8 cellular contexts compared by ENCODE assay signal in the genomic region with DNA sequence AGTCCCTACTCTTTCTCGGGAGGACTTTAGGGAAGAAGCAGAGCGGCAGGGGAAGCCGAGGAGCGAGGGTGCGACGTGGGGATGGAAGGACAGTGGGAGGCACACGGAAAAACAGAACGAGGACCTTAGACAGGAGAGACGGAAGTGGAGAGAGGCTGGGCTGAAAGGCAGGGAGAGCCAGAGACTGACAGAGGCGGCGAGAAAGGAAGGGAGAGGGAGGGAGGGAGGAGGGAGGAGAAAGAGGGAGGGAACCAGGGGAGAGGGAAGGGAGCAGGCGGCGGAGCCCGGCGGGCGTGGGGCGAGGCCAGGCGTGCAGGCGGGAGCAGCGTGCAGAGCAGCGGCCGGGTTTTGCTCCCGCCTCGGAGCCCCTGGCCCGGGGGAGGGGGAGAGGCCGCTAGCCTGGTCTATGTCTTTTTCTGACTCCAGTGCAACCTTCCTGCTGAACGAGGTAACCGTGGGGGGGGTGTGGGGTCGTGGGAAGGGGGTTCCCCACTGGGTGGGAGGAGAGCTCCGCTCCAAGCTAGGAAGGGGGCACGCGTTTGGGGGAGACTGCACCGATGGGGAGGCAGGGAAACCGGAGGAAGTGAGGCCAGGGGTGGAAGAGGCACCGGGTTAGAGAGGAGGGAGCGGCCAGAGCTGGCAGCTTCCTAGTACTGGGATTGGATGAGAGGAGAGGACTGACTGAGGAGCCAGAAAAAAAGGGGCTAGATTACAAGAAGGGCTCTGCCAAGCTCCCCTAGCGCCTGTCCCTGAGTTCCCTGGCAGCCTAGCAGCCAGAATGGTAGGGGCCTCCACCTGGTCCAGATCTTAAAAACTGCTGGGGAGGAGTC. TPM values are rescaled to one million over a fixed set of nuclear protein-coding genes. Genes with fewer than 3 reads are reported as not detected.
DNase-seq lines count a peak whose midpoint lies in the region; ATAC-seq and TF ChIP-seq lines count a peak whose summit lies in the region.

No MANE protein-coding gene starts in this region.

- TF ChIP-seq CTCF in GM06990 (IDR thresholded peaks at IDR 0.05; ENCODE audit: insufficient read depth, low read length, poor library complexity, severe bottlenecking), result no peak
- TF ChIP-seq CTCF in colonic mucosa (IDR thresholded peaks at IDR 0.05), result no peak

- H3K27me3 Mint-ChIP-seq in T-helper 17 cell, result no peaks in the 10 kb centered on the region

- peak overlapping the region; percentile 80 for H3K4me3 ChIP-seq in GM06990 (replicated peaks; ENCODE audit: low read depth, low read length)
- peak overlapping the region; percentile 60 for H3K4me3 ChIP-seq in colonic mucosa

- H3K27ac Mint-ChIP-seq in T-helper 17 cell, result peak overlapping the region; percentile 60

- H3K36me3 Mint-ChIP-seq in T-helper 17 cell (ENCODE audit: low read depth), result no peaks in the 10 kb centered on the region

- DNase-seq in GM06990 (ENCODE audit: extremely low read depth, insufficient read length) (no peak), NCI-H1417 treated with DMSO at 0.1 percent for 48 hours (lab: John Stamatoyannopoulos, UW) (peak; percentile 44), T-helper 17 cell (peak in 1 of 3 donors; percentile 17), colonic mucosa (peak; percentile 92), kidney tubule cell (ENCODE audit: low spot score) (peak; percentile 83)
- DNase-seq in stimulated activated CD4-positive, alpha-beta T cell treated with anti-CD3 and anti-CD28 coated beads, Interleukin-15, amount 100 ng/mL, for 24 hours, result peak; percentile 68

- H3K27me3 ChIP-seq in GM06990 (replicated peaks; ENCODE audit: control insufficient read depth, insufficient read depth, low read length) (peaks cover 2% of the 10 kb centered on the region), colonic mucosa (no peaks in the 10 kb centered on the region)

- H3K4me3 Mint-ChIP-seq in T-helper 17 cell, result peak overlapping the region; percentile 95

- H3K27ac ChIP-seq in colonic mucosa, result peak overlapping the region; percentile 89

- H3K4me1 Mint-ChIP-seq in T-helper 17 cell, result peaks cover 35% of the 10 kb centered on the region

- peak overlapping the region; percentile 92 to 94 for H3K9ac ChIP-seq in colonic mucosa (ENCODE audit: low read depth in 2 of 2, low read length in 2 of 2)

- ATAC-seq in HG02588 (IDR thresholded peaks at IDR 0.05; ENCODE audit: unreplicated experiment) (peak; percentile 16), T-helper 17 cell (peak; percentile 5), GM21786 (IDR thresholded peaks at IDR 0.05; ENCODE audit: unreplicated experiment) (no peak)

- peaks cover 8% of the 10 kb centered on the region for H3K4me1 ChIP-seq in colonic mucosa

- H3K9me3 ChIP-seq in T-helper 17 cell (ENCODE audit: control insufficient read depth, low read length, poor library complexity, severe bottlenecking), result no peaks in the 10 kb centered on the region
- H3K9me3 ChIP-seq in colonic mucosa, result no peaks in the 10 kb centered on the region

- H3K36me3 ChIP-seq in GM06990 (ENCODE audit: control insufficient read depth, insufficient read depth, low read length) (no peaks in the 10 kb centered on the region), colonic mucosa (no peaks in the 10 kb centered on the region)

- intact Hi-C loops in colonic mucosa (cut with DNase I), result no loop called here

RNA-seq across cellular contexts. Expression of gene CACNB3, which starts 2.8 kb away (rescaled TPM):
- 1 to 10 TPM; 6.5 to 8.0 TPM for total RNA-seq in T-helper 17 cell
- 10 to 100 TPM; 23.4 to 54.5 TPM for total RNA-seq in colonic mucosa

RNA-seq across cellular contexts. Expression of gene ADCY6, which starts 26.6 kb away (rescaled TPM):
- total RNA-seq in T-helper 17 cell (under 1 TPM; 0.42 to 0.70 TPM), colonic mucosa (100 to 1,000 TPM in 1 of 2 donors, 10 to 100 TPM in 1; 84.7 to 121 TPM)

RNA-seq across cellular contexts. Expression of gene DDX23, which starts 36.5 kb away (rescaled TPM):
- total RNA-seq in T-helper 17 cell (10 to 100 TPM; 61.7 to 76.3 TPM), colonic mucosa (100 to 1,000 TPM in 1 of 2 donors, 10 to 100 TPM in 1; 87.2 to 150 TPM)

RNA-seq across cellular contexts. Expression of gene RND1, which starts 50.2 kb away (rescaled TPM):
- total RNA-seq in T-helper 17 cell, result 1 to 10 TPM; 6.0 to 8.2 TPM
- total RNA-seq in colonic mucosa, result 1 to 10 TPM; 2.5 to 3.4 TPM

Comparison
In these comparisons a context has a peak if more than half of its experiments do, and no peak if none do; other contexts are left out.
1. RNA of gene ADCY6, which starts 26.6 kb away (total RNA-seq): 84.7 to 121 TPM in colonic mucosa; 0.42 to 0.70 TPM in T-helper 17 cell; every median in the first group is over 10 times any median in the second.